13 cellular contexts compared by ENCODE assay signal in the genomic region with DNA sequence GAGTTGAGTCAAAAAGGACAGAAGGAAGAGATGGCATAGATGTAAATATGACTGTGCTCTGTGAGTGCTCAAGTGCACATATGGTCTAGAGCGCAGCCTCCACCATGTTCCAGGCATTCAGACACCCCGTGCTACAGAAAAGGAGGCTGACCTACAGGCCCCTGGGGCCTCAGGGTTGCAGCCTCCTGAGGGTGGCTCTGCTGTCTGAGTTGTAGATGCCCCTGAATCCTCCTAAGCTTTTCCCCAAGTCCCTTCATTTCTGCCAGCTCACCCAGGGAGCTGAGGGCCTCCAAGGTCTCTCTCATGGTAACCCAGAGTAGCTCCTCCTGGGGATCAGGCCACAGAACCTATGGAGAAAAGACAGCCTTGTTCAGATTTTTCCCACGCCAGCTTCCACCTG. TPM values are rescaled to one million over a fixed set of nuclear protein-coding genes. Genes with fewer than 3 reads are reported as not detected.
DNase-seq lines count a peak whose midpoint lies in the region; ATAC-seq and TF ChIP-seq lines count a peak whose summit lies in the region.
"Had no signal": no experiment of that assay in that cellular context is flagged by ENCODE, and none has a peak within 500 bp of the region (broad histone marks: within the 10 kb centered on the region; RNA-seq: fewer than 3 reads in every experiment).

No MANE protein-coding gene starts in this region.

- H3K4me1 ChIP-seq in IMR-90 (ENCODE audit: control insufficient read depth, insufficient read depth, low read length) (no peaks in the 10 kb centered on the region; the same call in 1 of the 2 replicates), parathyroid adenoma (peaks cover 5% of the 10 kb centered on the region), trophoblast cell (ENCODE audit: control insufficient read depth in 1 of 2, insufficient read depth in 2 of 2, low read length in 2 of 2) (peaks cover 0 to 13% of the 10 kb centered on the region in 2 experiments)

- no peaks in the 10 kb centered on the region; the same call in 1 of the 2 replicates for H3K9me1 ChIP-seq in IMR-90 (ENCODE audit: insufficient read depth, low read length)

- H3K27me3 Mint-ChIP-seq in activated CD4-positive, alpha-beta T cell treated with anti-CD3 and anti-CD28 coated beads for 36 hours: peaks cover 9% of the 10 kb centered on the region
- H3K27me3 Mint-ChIP-seq in dendritic cell treated with granulocyte-macrophage colony-stimulating factor and Interleukin-4, amounts not matched to agents 40 ng/mL and 50 ng/mL, for 4 days: no peaks in the 10 kb centered on the region

- POLR2A ChIA-PET in activated CD4-positive, alpha-beta T cell treated with anti-CD3 and anti-CD28 coated beads for 36 hours (lab: Charles Lee): no interaction called here
- POLR2A ChIA-PET in IMR-90 (lab: Charles Lee; ENCODE audit: unreplicated experiment): no interaction called here

- no peak for ATAC-seq in activated CD4-positive, alpha-beta T cell treated with anti-CD3 and anti-CD28 coated beads for 36 hours
- ATAC-seq in IMR-90 (ENCODE audit: low read depth): no peak
- no peak for ATAC-seq in HG03571 (IDR thresholded peaks at IDR 0.05; ENCODE audit: unreplicated experiment)

- H3K4me2 ChIP-seq in IMR-90 (ENCODE audit: low read depth, low read length) (no peak overlapping the region), parathyroid adenoma (ENCODE audit: low read length) (no peak overlapping the region), trophoblast cell (ENCODE audit: low read length) (no peak overlapping the region)

- H2AK9ac ChIP-seq in IMR-90 (replicated peaks; ENCODE audit: low read depth, low read length, poor library complexity): no peak overlapping the region

- no peak overlapping the region for H2BK15ac ChIP-seq in IMR-90 (ENCODE audit: low read depth, low read length)

- dilution Hi-C loops in IMR-90 (cut with HindIII; ENCODE audit: low sequenced_read_pairs, unreplicated experiment): no loop called here

- no peak for TF ChIP-seq POLR2A in IMR-90 (IDR thresholded peaks at IDR 0.05; ENCODE audit: low read depth, low read length)

- H3K27ac ChIP-seq in IMR-90 (ENCODE audit: insufficient read depth, low read length): no peak overlapping the region
- peak overlapping the region; percentile 44 for H3K27ac ChIP-seq in parathyroid adenoma
- H3K27ac ChIP-seq in trophoblast cell (ENCODE audit: low read depth, low read length): no peak overlapping the region
- H3K27ac ChIP-seq: colonic mucosa had no signal

- H4K8ac ChIP-seq in IMR-90 (ENCODE audit: low read depth in 2 of 2, low read length in 2 of 2) (no peak overlapping the region; a peak in 1 of 4 replicates), trophoblast cell (ENCODE audit: low read depth, low read length) (no peak overlapping the region)

- intact Hi-C loops in activated CD4-positive, alpha-beta T cell treated with anti-CD3 and anti-CD28 coated beads for 36 hours (cut with DNase I, micrococcal nuclease): loop anchor here (1.0 to 2.0 kb wide), 7 partner anchors 55 to 742 kb away; a partner anchor contains a TSS
- intact Hi-C loops in IMR-90 (cut with micrococcal nuclease): loop anchor here (5.0 kb wide), 1 partner anchor 53 kb away; no protein-coding TSS in a partner anchor
- intact Hi-C loops in dendritic cell treated with granulocyte-macrophage colony-stimulating factor and Interleukin-4, amounts not matched to agents 40 ng/mL and 50 ng/mL, for 4 days (cut with micrococcal nuclease): loop anchor here (5.0 kb wide), 1 partner anchor 67 kb away; a partner anchor contains a TSS

- H3K79me1 ChIP-seq in IMR-90 (ENCODE audit: low read depth in 1 of 2, low read length in 2 of 2) (no peaks in the 10 kb centered on the region), trophoblast cell (ENCODE audit: low read length) (peaks cover 8% of the 10 kb centered on the region)

- H3K4me1 Mint-ChIP-seq in activated CD4-positive, alpha-beta T cell treated with anti-CD3 and anti-CD28 coated beads for 36 hours: peaks cover 2% of the 10 kb centered on the region
- H3K4me1 Mint-ChIP-seq in dendritic cell treated with granulocyte-macrophage colony-stimulating factor and Interleukin-4, amounts not matched to agents 40 ng/mL and 50 ng/mL, for 4 days (ENCODE audit: low read depth): peaks cover 31% of the 10 kb centered on the region

- in situ Hi-C loops in IMR-90 (cut with MboI; ENCODE audit: low sequenced_read_pairs): no loop called here

- H4K12ac ChIP-seq in trophoblast cell (ENCODE audit: low read depth, low read length): no peak overlapping the region

- H4K5ac ChIP-seq in IMR-90 (ENCODE audit: low read depth, low read length): no peak overlapping the region

- H3K27ac Mint-ChIP-seq in activated CD4-positive, alpha-beta T cell treated with anti-CD3 and anti-CD28 coated beads for 36 hours: no peak overlapping the region
- peak overlapping the region; percentile 87 for H3K27ac Mint-ChIP-seq in dendritic cell treated with granulocyte-macrophage colony-stimulating factor and Interleukin-4, amounts not matched to agents 40 ng/mL and 50 ng/mL, for 4 days

- H2BK5ac ChIP-seq in IMR-90 (ENCODE audit: low read depth, low read length, poor library complexity, severe bottlenecking): no peak overlapping the region
- no peak overlapping the region for H2BK5ac ChIP-seq in trophoblast cell (ENCODE audit: low read depth, low read length, poor library complexity)

- no peak overlapping the region for H2BK12ac ChIP-seq in trophoblast cell (ENCODE audit: low read length)

- no peak overlapping the region for H4K91ac ChIP-seq in IMR-90 (ENCODE audit: insufficient read depth, low read depth, low read length)
- H4K91ac ChIP-seq in trophoblast cell (ENCODE audit: low read depth, low read length): no peak overlapping the region

- H4K20me1 ChIP-seq in IMR-90 (ENCODE audit: insufficient read depth, low read length): peaks cover 4% of the 10 kb centered on the region

- H3K4ac ChIP-seq in IMR-90 (ENCODE audit: low read depth, low read length) (no peak overlapping the region), trophoblast cell (ENCODE audit: low read depth, low read length) (no peak overlapping the region)

- H3K23ac ChIP-seq in IMR-90 (ENCODE audit: low read depth, low read length): no peak overlapping the region
- H3K23ac ChIP-seq in trophoblast cell (ENCODE audit: low read length): no peak overlapping the region

- H3K9me3 ChIP-seq in IMR-90 (ENCODE audit: control insufficient read depth, insufficient read depth, low read length): no peaks in the 10 kb centered on the region; the same call in 1 of the 2 replicates
- H3K9me3 ChIP-seq in parathyroid adenoma (ENCODE audit: control insufficient read depth, low read length): no peaks in the 10 kb centered on the region
- H3K9me3 ChIP-seq in trophoblast cell (ENCODE audit: insufficient read depth, low read depth, low read length): peaks cover 9% of the 10 kb centered on the region
- H3K9me3 ChIP-seq: colonic mucosa had no signal

- CTCF ChIA-PET in activated CD4-positive, alpha-beta T cell treated with anti-CD3 and anti-CD28 coated beads for 36 hours (lab: Charles Lee): interaction anchor here (1.2 kb wide), 1 partner anchor 27 kb away, joined by 3 read pairs; no protein-coding TSS in a partner anchor
- CTCF ChIA-PET in IMR-90 (lab: Yijun Ruan, JAX): no interaction called here

- H3K56ac ChIP-seq in IMR-90 (ENCODE audit: extremely low read depth, insufficient read depth, low read length): no peak overlapping the region

- no peaks in the 10 kb centered on the region for H3K36me3 ChIP-seq in IMR-90 (ENCODE audit: control insufficient read depth, insufficient read depth, low read length)
- no peaks in the 10 kb centered on the region for H3K36me3 ChIP-seq in parathyroid adenoma (ENCODE audit: control insufficient read depth, insufficient read depth, low read length)
- H3K36me3 ChIP-seq in trophoblast cell (ENCODE audit: control insufficient read depth in 1 of 2, insufficient read depth in 2 of 2, low read length in 2 of 2): no peaks in the 10 kb centered on the region
- H3K36me3 ChIP-seq: colonic mucosa had no signal

- H3K79me2 ChIP-seq in parathyroid adenoma: no peaks in the 10 kb centered on the region
- H3K79me2 ChIP-seq in trophoblast cell (ENCODE audit: control insufficient read depth, insufficient read depth, low read length, poor library complexity): no peaks in the 10 kb centered on the region

- peak overlapping the region; percentile 59 for H3K4me3 Mint-ChIP-seq in activated CD4-positive, alpha-beta T cell treated with anti-CD3 and anti-CD28 coated beads for 36 hours
- peak overlapping the region; percentile 90 for H3K4me3 Mint-ChIP-seq in dendritic cell treated with granulocyte-macrophage colony-stimulating factor and Interleukin-4, amounts not matched to agents 40 ng/mL and 50 ng/mL, for 4 days

- H3K36me3 Mint-ChIP-seq in activated CD4-positive, alpha-beta T cell treated with anti-CD3 and anti-CD28 coated beads for 36 hours (ENCODE audit: low read depth): peaks cover 7% of the 10 kb centered on the region
- peaks cover 57% of the 10 kb centered on the region for H3K36me3 Mint-ChIP-seq in dendritic cell treated with granulocyte-macrophage colony-stimulating factor and Interleukin-4, amounts not matched to agents 40 ng/mL and 50 ng/mL, for 4 days (ENCODE audit: low read depth)

- H2AK5ac ChIP-seq in IMR-90 (ENCODE audit: low read depth, low read length) (no peak overlapping the region), trophoblast cell (ENCODE audit: low read length) (no peak overlapping the region)

- H3K4me3 ChIP-seq in IMR-90 (ENCODE audit: insufficient read depth, low read depth, low read length): no peak overlapping the region
- no peak overlapping the region for H3K4me3 ChIP-seq in parathyroid adenoma (ENCODE audit: low read depth, low read length)
- H3K4me3 ChIP-seq in trophoblast cell (ENCODE audit: low read depth, low read length): no peak overlapping the region

- H3K9me3 Mint-ChIP-seq in activated CD4-positive, alpha-beta T cell treated with anti-CD3 and anti-CD28 coated beads for 36 hours (ENCODE audit: low read depth): no peaks in the 10 kb centered on the region
- H3K9me3 Mint-ChIP-seq in dendritic cell treated with granulocyte-macrophage colony-stimulating factor and Interleukin-4, amounts not matched to agents 40 ng/mL and 50 ng/mL, for 4 days: peaks cover 10% of the 10 kb centered on the region

- DNase-seq in activated CD4-positive, alpha-beta T cell treated with anti-CD3 and anti-CD28 coated beads for 36 hours: no peak
- no peak for DNase-seq in activated CD4-positive, alpha-beta T cell treated with anti-CD3 and anti-CD28 coated beads, Interleukin-2, amount 50 U/mL, for 48 hours
- DNase-seq in IMR-90 (no peak), trophoblast cell (no peak), SIG-M5 (lab: John Stamatoyannopoulos, UW) (no peak)
- DNase-seq: activated gamma-delta T cell, colonic mucosa, foreskin melanocyte, midbrain, OCI-M1 had no signal

- H3K9ac ChIP-seq in IMR-90 (ENCODE audit: low read depth, low read length) (no peak overlapping the region), parathyroid adenoma (no peak overlapping the region), trophoblast cell (ENCODE audit: low read length) (no peak overlapping the region)

- H3K14ac ChIP-seq in IMR-90 (replicated peaks; ENCODE audit: low read depth, low read length) (no peak overlapping the region), trophoblast cell (ENCODE audit: low read length) (no peak overlapping the region)

- H3K27me3 ChIP-seq in IMR-90 (ENCODE audit: control insufficient read depth, insufficient read depth, low read length) (peaks cover 27% of the 10 kb centered on the region), parathyroid adenoma (ENCODE audit: control insufficient read depth, insufficient read depth, low read length) (no peaks in the 10 kb centered on the region), trophoblast cell (ENCODE audit: insufficient read depth, low read length) (peaks cover 50% of the 10 kb centered on the region)

- TF ChIP-seq CTCF in IMR-90 (conservative IDR thresholded peaks at IDR 0.05; ENCODE audit: low read depth, low read length) (no peak), parathyroid adenoma (IDR thresholded peaks at IDR 0.05) (no peak)

- peak overlapping the region; percentile 91 for H2AFZ ChIP-seq in IMR-90 (replicated peaks; ENCODE audit: low read length, poor library complexity)
- peak overlapping the region; percentile 75 for H2AFZ ChIP-seq in parathyroid adenoma
- H2AFZ ChIP-seq in trophoblast cell (ENCODE audit: insufficient read depth, low read length, poor library complexity): no peak overlapping the region

- WGBS in IMR-90 (ENCODE audit: extremely low coverage in 2 of 2, insufficient read length in 1 of 2), 2 experiments: 75% methylated on average over 2 of the region's 3 CpGs; no CpG with 5 or more reads in 1 of the 2 experiments
- WGBS in trophoblast cell (ENCODE audit: extremely low coverage, insufficient coverage, insufficient read length): no CpG with 5 or more reads among the region's 3 CpGs

- no TSS peak for BruUV-seq in IMR-90 (replicated peaks; lab: Mats Ljungman, UMichigan)

- no peak overlapping the region for H2BK120ac ChIP-seq in IMR-90 (ENCODE audit: low read depth, low read length)
- H2BK120ac ChIP-seq in trophoblast cell (ENCODE audit: insufficient read depth, low read length, poor library complexity): no peak overlapping the region

- no peak overlapping the region for H3K18ac ChIP-seq in IMR-90 (ENCODE audit: low read depth, low read length)
- H3K18ac ChIP-seq in trophoblast cell (ENCODE audit: low read length): no peak overlapping the region

- TF ChIP-seq RAD21 in IMR-90 (IDR thresholded peaks at IDR 0.05; ENCODE audit: low read length): no peak

- H2BK20ac ChIP-seq in IMR-90 (ENCODE audit: low read depth, low read length): no peak overlapping the region

RNA-seq across cellular contexts. Expression of a gene that starts 2.7 kb away (rescaled TPM):
- total RNA-seq in activated CD4-positive, alpha-beta T cell treated with anti-CD3 and anti-CD28 coated beads for 36 hours: under 1 TPM; 0.23 to 0.25 TPM
- total RNA-seq in IMR-90 (2012; rRNA removed): under 0.01 TPM in 1 of 2 replicates, not detected in the other
- polyA plus RNA-seq in IMR-90 (2012; rRNA removed): 0.67 and 0.77 TPM in 2 replicates
- polyA plus RNA-seq in IMR-90 (2012; cell fraction: cytosol; rRNA removed): 0.43 and 0.89 TPM in 2 replicates
- 3.8 and 5.6 TPM in 2 replicates for polyA plus RNA-seq in IMR-90 (2012; cell fraction: nucleus; rRNA removed; ENCODE audit: low replicate concordance)
- 0.72 and 1.0 TPM in 2 replicates for polyA plus RNA-seq in trophoblast cell (2013)
